In genomic region chr19:6064016-6064702, GRCh38 we compare ENCODE assay signal across 11 cellular contexts. TPM values are rescaled to one million over a fixed set of nuclear protein-coding genes. Genes with fewer than 3 reads are reported as not detected.
DNase-seq lines count a peak whose midpoint lies in the region; ATAC-seq and TF ChIP-seq lines count a peak whose summit lies in the region.
"Had no signal": no experiment of that assay in that cellular context is flagged by ENCODE, and none has a peak within 500 bp of the region (broad histone marks: within the 10 kb centered on the region; RNA-seq: fewer than 3 reads in every experiment).

No MANE protein-coding gene starts in this region.

- H3K4me1 ChIP-seq in A673 (ENCODE audit: insufficient read depth, low read length, poor library complexity, severe bottlenecking): peaks cover 10% of the 10 kb centered on the region

- H3K27me3 Mint-ChIP-seq in progenitor cell of endocrine pancreas: no peaks in the 10 kb centered on the region

- no peak for TF ChIP-seq CTCF in progenitor cell of endocrine pancreas (IDR thresholded peaks at IDR 0.05; ENCODE audit: unreplicated experiment)
- no peak for TF ChIP-seq CTCF in A673 (conservative IDR thresholded peaks at IDR 0.05; ENCODE audit: low read depth, low read length)

- CTCF ChIA-PET in A673 (lab: Charles Lee): no interaction called here

- peaks cover 3% of the 10 kb centered on the region for H3K9me3 Mint-ChIP-seq in progenitor cell of endocrine pancreas (ENCODE audit: low read depth)

- H3K27me3 ChIP-seq in A673 (replicated peaks; ENCODE audit: insufficient read depth, low read depth, low read length, poor library complexity): no peaks in the 10 kb centered on the region
- H3K27me3 ChIP-seq: SJSA1 had no signal

- intact Hi-C loops in A673 (cut with micrococcal nuclease; ENCODE audit: unreplicated experiment): no loop called here

- peaks cover 15% of the 10 kb centered on the region for H3K36me3 Mint-ChIP-seq in progenitor cell of endocrine pancreas (ENCODE audit: insufficient read depth)

- DNase-seq in EH (ENCODE audit: low read depth) (peak; percentile 50), RPMI7951 (ENCODE audit: low read depth) (peak; percentile 51), progenitor cell of endocrine pancreas (ENCODE audit: low spot score, unreplicated experiment) (no peak), A673 (ENCODE audit: low spot score) (no peak)
- no peak for DNase-seq in stimulated activated naive CD4-positive, alpha-beta T cell treated with Interleukin-2 at 50 U/mL for 16 hours (lab: John Stamatoyannopoulos, UW)
- DNase-seq: activated CD4-positive, alpha-beta T cell treated with anti-CD3 and anti-CD28 coated beads, Interleukin-2, amount 50 U/mL, for 48 hours; NCI-H1436 treated with DMSO at 0.1 percent for 48 hours had no signal

- no peak overlapping the region for H3K27ac ChIP-seq in A673 (ENCODE audit: low read depth, low read length, poor library complexity, severe bottlenecking)
- H3K27ac ChIP-seq: SJSA1 had no signal

- peaks cover 63% of the 10 kb centered on the region for H3K4me1 Mint-ChIP-seq in progenitor cell of endocrine pancreas (ENCODE audit: low read depth)

- BruUV-seq in A673 (replicated peaks; lab: Mats Ljungman, UMichigan): no TSS peak

- H3K4me3 ChIP-seq in A673 (ENCODE audit: low read depth, low read length, poor library complexity, severe bottlenecking): no peak overlapping the region
- H3K4me3 ChIP-seq: SJSA1 had no signal

- no peaks in the 10 kb centered on the region for H3K9me3 ChIP-seq in A673 (ENCODE audit: low read depth, low read length, poor library complexity, severe bottlenecking)

- H3K36me3 ChIP-seq in A673 (ENCODE audit: insufficient read depth, low read length, poor library complexity, severe bottlenecking): no peaks in the 10 kb centered on the region
- H3K36me3 ChIP-seq: SJSA1 had no signal

- peak overlapping the region; percentile 45 for H3K4me3 Mint-ChIP-seq in progenitor cell of endocrine pancreas (ENCODE audit: low read depth)

- H3K27ac Mint-ChIP-seq in progenitor cell of endocrine pancreas: no peak overlapping the region

- ATAC-seq in esophagus mucosa (peak; percentile 11), GM21529 (IDR thresholded peaks at IDR 0.05; ENCODE audit: unreplicated experiment) (no peak), HG02678 (IDR thresholded peaks at IDR 0.05; ENCODE audit: unreplicated experiment) (no peak)

- POLR2A ChIA-PET in A673 (lab: Charles Lee; ENCODE audit: low non-redundant PET): no interaction called here

RNA-seq across cellular contexts. Expression of gene RFX2, which starts 46.1 kb away (rescaled TPM):
- total RNA-seq in RPMI7951 (2014; rRNA removed; shearing (Covaris generic)): 5.1 and 7.3 TPM in 2 replicates
- total RNA-seq in esophagus mucosa (4.5 TPM), progenitor cell of endocrine pancreas (24.2 and 24.8 TPM in 2 replicates), A673 (2021) (11.7 and 11.8 TPM in 2 replicates)

Comparison
In these comparisons a context has a peak if more than half of its experiments do, and no peak if none do; other contexts are left out.
1. DNase-seq: peak in EH (single experiment) and RPMI7951 (single experiment); none in progenitor cell of endocrine pancreas (single experiment), stimulated activated naive CD4-positive, alpha-beta T cell treated with Interleukin-2 at 50 U/mL for 16 hours (single experiment) and A673 (single experiment).